28 cellular contexts compared by ENCODE assay signal in the genomic region with DNA sequence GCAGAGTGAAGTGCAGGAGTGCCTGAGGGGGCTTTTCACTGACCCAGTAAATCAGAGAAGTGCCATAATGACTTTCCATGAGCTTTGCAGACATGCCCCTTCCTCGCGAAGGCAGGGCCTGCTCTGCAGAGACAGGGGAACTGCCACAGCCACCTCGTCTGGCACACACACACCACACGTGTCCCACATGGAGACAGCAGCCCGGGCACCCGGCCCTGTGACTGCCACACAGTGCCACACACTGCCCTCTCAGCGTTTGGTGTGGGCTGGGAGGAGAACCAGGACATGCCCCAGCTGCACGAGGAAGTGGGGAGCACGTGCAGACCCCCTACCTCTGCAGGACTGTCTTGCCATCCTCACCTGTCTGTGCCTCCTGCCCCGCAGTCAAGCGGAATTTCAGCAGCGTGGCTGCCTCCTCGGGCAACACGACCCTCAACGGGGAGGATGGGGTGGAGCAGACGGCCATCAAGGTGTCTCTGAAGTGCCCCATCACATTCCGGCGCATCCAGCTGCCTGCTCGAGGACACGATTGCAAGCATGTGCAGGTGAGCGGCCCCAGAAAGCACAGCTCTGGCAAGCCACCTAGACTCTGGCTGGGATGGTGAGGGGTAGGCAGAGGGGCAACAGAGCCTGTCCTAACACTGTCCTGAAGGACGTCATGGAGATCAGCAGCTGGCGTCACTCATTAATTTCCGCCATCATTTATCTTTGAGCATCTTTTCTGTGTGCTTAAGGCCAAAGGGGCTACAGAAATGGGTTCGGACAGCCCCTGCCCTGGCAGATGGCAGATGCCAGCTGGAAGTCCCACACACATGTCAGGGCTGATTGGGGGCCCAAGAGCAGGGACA. TPM values are rescaled to one million over a fixed set of nuclear protein-coding genes. Genes with fewer than 3 reads are reported as not detected.
DNase-seq lines count a peak whose midpoint lies in the region; ATAC-seq, FAIRE-seq and TF ChIP-seq lines count a peak whose summit lies in the region.
"Had no signal": no experiment of that assay in that cellular context is flagged by ENCODE, and none has a peak within 500 bp of the region (broad histone marks: within the 10 kb centered on the region; RNA-seq: fewer than 3 reads in every experiment).

No MANE protein-coding gene starts in this region.

- peaks cover 48 to 81% of the 10 kb centered on the region in 2 experiments for H3K79me1 ChIP-seq in IMR-90 (ENCODE audit: low read depth in 1 of 2, low read length in 2 of 2)
- H3K79me1 ChIP-seq in neuronal stem cell (ENCODE audit: low read depth, low read length): peaks cover 5% of the 10 kb centered on the region

- H3K9ac ChIP-seq in IMR-90 (ENCODE audit: low read depth, low read length) (no peak overlapping the region), K562 (ENCODE audit: insufficient read depth in 1 of 2, low read depth in 2 of 2, low read length in 2 of 2) (no peak overlapping the region), neuronal stem cell (ENCODE audit: low read depth, low read length, poor library complexity) (peak overlapping the region; percentile 63)

- peaks cover 27% of the 10 kb centered on the region for H3K9me1 ChIP-seq in IMR-90 (ENCODE audit: insufficient read depth, low read length)
- no peaks in the 10 kb centered on the region for H3K9me1 ChIP-seq in K562 (ENCODE audit: control insufficient read depth, insufficient read depth, low read length)

- H3K27ac ChIP-seq in IMR-90 (ENCODE audit: insufficient read depth, low read length): no peak overlapping the region
- no peak overlapping the region for H3K27ac ChIP-seq in K562 (ENCODE audit: extremely low read depth, low read depth, low read length)
- H3K27ac ChIP-seq in neuronal stem cell (replicated peaks; ENCODE audit: low read length): no peak overlapping the region
- H3K27ac ChIP-seq in coronary artery: no peak overlapping the region
- H3K27ac ChIP-seq: C4-2B, HL-60 had no signal

- H3K4me3 Mint-ChIP-seq in HFFc6: no peak overlapping the region
- H3K4me3 Mint-ChIP-seq: B cell; CD8-positive, alpha-beta T cell had no signal

- H3K4me2 ChIP-seq in IMR-90 (ENCODE audit: low read depth, low read length) (no peak overlapping the region), K562 (ENCODE audit: insufficient read depth, low read length) (no peak overlapping the region), neuronal stem cell (ENCODE audit: insufficient read depth, low read length, poor library complexity, severe bottlenecking) (no peak overlapping the region)

- H4K20me1 ChIP-seq in IMR-90 (ENCODE audit: insufficient read depth, low read length) (peaks cover 28% of the 10 kb centered on the region), K562 (replicated peaks; ENCODE audit: control insufficient read depth, insufficient read depth, low read length) (no peaks in the 10 kb centered on the region)

- H3K36me3 ChIP-seq in IMR-90 (ENCODE audit: control insufficient read depth, insufficient read depth, low read length) (peaks cover 86% of the 10 kb centered on the region), K562 (ENCODE audit: control insufficient read depth, insufficient read depth, low read length) (peaks cover 88% of the 10 kb centered on the region; the same call in 2 of the 3 replicates), neuronal stem cell (replicated peaks in 1 of 2; ENCODE audit: control insufficient read depth in 2 of 2, insufficient read depth in 2 of 2, low read length in 2 of 2) (peaks cover 88 to 97% of the 10 kb centered on the region in 2 donors)

- TF ChIP-seq POLR2A in IMR-90 (IDR thresholded peaks at IDR 0.05; ENCODE audit: low read depth, low read length) (no peak), K562 (conservative IDR thresholded peaks at IDR 0.05) (no peak)

- no peak overlapping the region for H3K23ac ChIP-seq in IMR-90 (ENCODE audit: low read depth, low read length)
- H3K23ac ChIP-seq in neuronal stem cell (ENCODE audit: low read depth, low read length, poor library complexity): peak overlapping the region; percentile 48

- H4K5ac ChIP-seq in IMR-90 (ENCODE audit: low read depth, low read length): no peak overlapping the region

- H3K4ac ChIP-seq in IMR-90 (ENCODE audit: low read depth, low read length) (no peak overlapping the region), neuronal stem cell (ENCODE audit: low read length) (no peak overlapping the region)

- intact Hi-C loops in IMR-90 (cut with micrococcal nuclease) (no loop called here), K562 (cut with micrococcal nuclease) (no loop called here)

- H2AK9ac ChIP-seq in IMR-90 (replicated peaks; ENCODE audit: low read depth, low read length, poor library complexity): peak overlapping the region; percentile 21

- H3K4me1 ChIP-seq in IMR-90 (ENCODE audit: control insufficient read depth, insufficient read depth, low read length): peaks cover 13% of the 10 kb centered on the region
- peaks cover 0 to 20% of the 10 kb centered on the region in 2 experiments; a peak in 1 of 5 replicates for H3K4me1 ChIP-seq in K562 (replicated peaks in 1 of 2; ENCODE audit: control insufficient read depth in 2 of 2, insufficient read depth in 2 of 2, low read length in 2 of 2)
- H3K4me1 ChIP-seq in neuronal stem cell (ENCODE audit: control insufficient read depth in 2 of 2, insufficient read depth in 1 of 2, low read depth in 1 of 2, low read length in 2 of 2): no peaks in the 10 kb centered on the region

- ATAC-seq in IMR-90 (ENCODE audit: low read depth) (no peak), K562 (no peak)
- ATAC-seq: CD8-positive, alpha-beta T cell had no signal

- no TSS peak for BruUV-seq in IMR-90 (replicated peaks; lab: Mats Ljungman, UMichigan)
- BruUV-seq in K562 (replicated peaks; lab: Mats Ljungman, UMichigan): no TSS peak

- peaks cover 23% of the 10 kb centered on the region; the same call in 1 of the 2 replicates for H3K36me3 Mint-ChIP-seq in HFFc6 (ENCODE audit: low read depth)

- no peaks in the 10 kb centered on the region for H3K9me3 ChIP-seq in IMR-90 (ENCODE audit: control insufficient read depth, insufficient read depth, low read length)
- no peaks in the 10 kb centered on the region for H3K9me3 ChIP-seq in K562 (replicated peaks; ENCODE audit: control insufficient read depth, insufficient read depth, low read depth, low read length)
- H3K9me3 ChIP-seq in neuronal stem cell (replicated peaks in 1 of 2; ENCODE audit: control insufficient read depth in 2 of 2, insufficient read depth in 1 of 2, low read depth in 1 of 2, low read length in 2 of 2): no peaks in the 10 kb centered on the region
- H3K9me3 ChIP-seq: Caco-2 had no signal

- no peak overlapping the region for H4K91ac ChIP-seq in IMR-90 (ENCODE audit: insufficient read depth, low read depth, low read length)
- H4K91ac ChIP-seq in neuronal stem cell (ENCODE audit: low read depth, low read length, poor library complexity): no peak overlapping the region

- H3K27me3 ChIP-seq in IMR-90 (ENCODE audit: control insufficient read depth, insufficient read depth, low read length) (no peaks in the 10 kb centered on the region), K562 (ENCODE audit: control insufficient read depth in 2 of 2, insufficient read depth in 2 of 2, low read length in 2 of 2) (no peaks in the 10 kb centered on the region), neuronal stem cell (ENCODE audit: control insufficient read depth in 3 of 3, insufficient read depth in 3 of 3, low read depth in 1 of 3, low read length in 3 of 3) (no peaks in the 10 kb centered on the region)

- no peak overlapping the region for H3K18ac ChIP-seq in IMR-90 (ENCODE audit: low read depth, low read length)
- no peak overlapping the region for H3K18ac ChIP-seq in neuronal stem cell (ENCODE audit: low read length)

- H2BK20ac ChIP-seq in IMR-90 (ENCODE audit: low read depth, low read length): no peak overlapping the region

- H3K56ac ChIP-seq in IMR-90 (ENCODE audit: extremely low read depth, insufficient read depth, low read length): no peak overlapping the region

- peak overlapping the region; percentile 49; the same call in 1 of the 2 replicates for H3K27ac Mint-ChIP-seq in HFFc6
- H3K27ac Mint-ChIP-seq: CD8-positive, alpha-beta T cell had no signal

- H3K4me1 Mint-ChIP-seq in HFFc6 (ENCODE audit: low read depth): peaks cover 33% of the 10 kb centered on the region
- H3K4me1 Mint-ChIP-seq: B cell had no signal

- CTCF ChIA-PET in IMR-90 (lab: Yijun Ruan, JAX) (no interaction called here), K562 (lab: Yijun Ruan, JAX; ENCODE audit: low intra/inter-chr PET ratio) (no interaction called here)

- H2BK5ac ChIP-seq in IMR-90 (ENCODE audit: low read depth, low read length, poor library complexity, severe bottlenecking): no peak overlapping the region
- no peak overlapping the region for H2BK5ac ChIP-seq in neuronal stem cell (ENCODE audit: low read length)

- in situ Hi-C loops in IMR-90 (cut with MboI; ENCODE audit: low sequenced_read_pairs) (no loop called here), K562 (cut with MboI) (no loop called here)

- H2BK120ac ChIP-seq in IMR-90 (ENCODE audit: low read depth, low read length): no peak overlapping the region
- peak overlapping the region; percentile 22 for H2BK120ac ChIP-seq in neuronal stem cell (ENCODE audit: low read depth, low read length)

- no peak overlapping the region for H2BK15ac ChIP-seq in IMR-90 (ENCODE audit: low read depth, low read length)
- H2BK15ac ChIP-seq in neuronal stem cell (ENCODE audit: low read length): no peak overlapping the region

- H3K79me2 ChIP-seq in K562 (ENCODE audit: control insufficient read depth, insufficient read depth, low read length): no peaks in the 10 kb centered on the region

- H3K9me3 Mint-ChIP-seq in HFFc6: no peaks in the 10 kb centered on the region
- H3K9me3 Mint-ChIP-seq: CD8-positive, alpha-beta T cell had no signal

- POLR2A ChIA-PET in IMR-90 (lab: Charles Lee; ENCODE audit: unreplicated experiment) (no interaction called here), K562 (lab: Yijun Ruan, JAX) (interaction anchor here (1.0 to 1.7 kb wide), 2 partner anchors 13 to 14 kb away, joined by 4 read pairs; no protein-coding TSS in a partner anchor)

- H4K8ac ChIP-seq in IMR-90 (ENCODE audit: low read depth in 2 of 2, low read length in 2 of 2) (no peak overlapping the region), neuronal stem cell (ENCODE audit: low read depth, low read length) (peak overlapping the region; percentile 56)

- H2AK5ac ChIP-seq in IMR-90 (ENCODE audit: low read depth, low read length) (no peak overlapping the region), neuronal stem cell (ENCODE audit: low read depth, low read length) (no peak overlapping the region)

- TF ChIP-seq CTCF in HFFc6 (IDR thresholded peaks at IDR 0.05) (no peak), IMR-90 (conservative IDR thresholded peaks at IDR 0.05; ENCODE audit: low read depth, low read length) (no peak), K562 (IDR thresholded peaks at IDR 0.05 in 2 of 3, conservative IDR thresholded peaks at IDR 0.05 in 1 of 3; ENCODE audit: insufficient read depth in 2 of 3, low read depth in 1 of 3, low read length in 3 of 3) (no peak), coronary artery (IDR thresholded peaks at IDR 0.05) (no peak)

- TF ChIP-seq RAD21 in IMR-90 (IDR thresholded peaks at IDR 0.05; ENCODE audit: low read length): no peak
- TF ChIP-seq RAD21 in K562 (CRISPR knock-in tag; conservative IDR thresholded peaks at IDR 0.05 in 1 of 2, IDR thresholded peaks at IDR 0.05 in 1 of 2): no peak

- DNase-seq in HFFc6 (no peak), IMR-90 (no peak), K562 (ENCODE audit: extremely low read depth in 1 of 4, low spot score in 3 of 4) (no peak), neuronal stem cell (ENCODE audit: low spot score) (no peak), DMS153 treated with DMSO at 0.1 percent for 48 hours (lab: John Stamatoyannopoulos, UW; ENCODE audit: unreplicated experiment) (no peak), inferior parietal cortex (ENCODE audit: extremely low spot score) (no peak), coronary artery (ENCODE audit: low spot score) (no peak)
- DNase-seq: Caco-2; CD8-positive, alpha-beta T cell; DMS79; EL; GDM1; GOT3; HCEC 1CT; Kasumi-1; NCI-H1105 treated with DMSO at 0.1 percent for 48 hours; NCI-H146; NCI-H2029; NCI-H446 treated with DMSO at 0.1 percent for 48 hours; NCI-H526; NCI-H82; NK-92 treated with Interleukin-12 subunit alpha and Interleukin-12 subunit beta, amount 100 ng/mL, for 24 hours; RPMI8226; SHP77 treated with DMSO at 0.1 percent for 48 hours had no signal

- TF ChIP-seq EP300 in K562 (IDR thresholded peaks at IDR 0.05; ENCODE audit: low read length): no peak

- H2AFZ ChIP-seq in IMR-90 (replicated peaks; ENCODE audit: low read length, poor library complexity) (peak overlapping the region; percentile 13), K562 (ENCODE audit: low read depth, low read length) (no peak overlapping the region), neuronal stem cell (ENCODE audit: low read length) (no peak overlapping the region)

- dilution Hi-C loops in IMR-90 (cut with HindIII; ENCODE audit: low sequenced_read_pairs, unreplicated experiment): no loop called here

- H3K27me3 Mint-ChIP-seq in HFFc6 (ENCODE audit: insufficient read depth): peaks cover 14% of the 10 kb centered on the region
- H3K27me3 Mint-ChIP-seq: B cell had no signal

- no peak for FAIRE-seq in K562 (lab: Jason Lieb, UNC)
- FAIRE-seq: GM12891 had no signal

- H3K4me3 ChIP-seq in IMR-90 (ENCODE audit: insufficient read depth, low read depth, low read length) (no peak overlapping the region), K562 (no peak overlapping the region), neuronal stem cell (ENCODE audit: low read length in 2 of 2) (no peak overlapping the region), coronary artery (no peak overlapping the region)

- 94% methylated on average over 15 of the region's 25 CpGs; no CpG with 5 or more reads in 1 of the 2 experiments for WGBS in IMR-90 (ENCODE audit: extremely low coverage in 2 of 2, insufficient read length in 1 of 2), 2 experiments
- 77% methylated on average over 25 of the region's 25 CpGs for WGBS in K562 (ENCODE audit: insufficient coverage, low coverage, missing lambda C conversion rate)
- no CpG with 5 or more reads among the region's 25 CpGs for WGBS in neuronal stem cell (ENCODE audit: extremely low coverage in 2 of 2, insufficient read length in 2 of 2, insufficient replicate concordance in 1 of 2), 2 donors

- no peak overlapping the region for H2BK12ac ChIP-seq in neuronal stem cell (ENCODE audit: low read length)

- no peak overlapping the region for H3K14ac ChIP-seq in IMR-90 (replicated peaks; ENCODE audit: low read depth, low read length)
- H3K14ac ChIP-seq in neuronal stem cell (ENCODE audit: low read length): peak overlapping the region; percentile 87

RNA-seq across cellular contexts. Expression of a gene that starts 43.4 kb away (rescaled TPM):
- 100 to 1,000 TPM in 3 of 6 experiments, 10 to 100 TPM in 3; 66.1 to 109 (median 98.9) TPM for total RNA-seq in HFFc6 (2021; fragmentation: NEBNext Ultra II Directional; extraction: Animal tissue kit (Norgen Biotek cat#: 25700))
- 29.2 and 29.7 TPM in 2 replicates for total RNA-seq in IMR-90 (2012; rRNA removed)
- 127 and 130 TPM in 2 replicates for polyA plus RNA-seq in IMR-90 (2012; rRNA removed)
- 113 and 150 TPM in 2 replicates for polyA plus RNA-seq in IMR-90 (2012; cell fraction: cytosol; rRNA removed)
- polyA plus RNA-seq in IMR-90 (2012; cell fraction: nucleus; rRNA removed; ENCODE audit: low replicate concordance): 205 and 248 TPM in 2 replicates
- 96.3 and 215 TPM in 2 replicates for total RNA-seq in K562 (2011; cell fraction: chromatin; rRNA removed; ENCODE audit: low replicate concordance)
- 144 and 155 TPM in 2 replicates for total RNA-seq in K562 (2011; cell fraction: nucleolus; rRNA removed)
- 118 and 119 TPM in 2 replicates for total RNA-seq in K562 (2011; cell fraction: nucleoplasm; rRNA removed)
- total RNA-seq in K562 (2014; rRNA removed): 53.4 and 69.8 TPM in 2 replicates
- 97.7 and 108 TPM in 2 replicates for total RNA-seq in K562 (2014; rRNA removed; fragmentation: Illumina TruSeq; extraction: Trizol)
- total RNA-seq in K562 (2015; rRNA removed; fragmentation: Illumina TruSeq; extraction: Trizol): 117 and 119 TPM in 2 replicates
- 235 and 239 TPM in 2 replicates for total RNA-seq in K562 (2021)
- polyA plus RNA-seq in K562 (2011; rRNA removed): 148 and 175 TPM in 2 replicates
- 202 and 255 TPM in 2 replicates for polyA plus RNA-seq in K562 (2011; cell fraction: cytosol; rRNA removed)
- 198 and 337 TPM in 2 replicates for polyA plus RNA-seq in K562 (2011; cell fraction: nucleus; rRNA removed)
- polyA plus RNA-seq in K562 (2012): 180 and 222 TPM in 2 replicates
- 250 and 287 TPM in 2 replicates for polyA plus RNA-seq in K562 (2014; fragmentation: Illumina TruSeq; extraction: Trizol)
- polyA plus RNA-seq in K562 (2014; fragmentation: Nextera tagmentation; extraction: Ambion mirVana): 10 to 100 TPM; 40.9 to 51.1 TPM
- polyA plus RNA-seq in K562 (2014; rRNA removed): 154 and 168 TPM in 2 replicates
- polyA minus RNA-seq in K562 (2011; rRNA and poly(A)+ RNA removed): 91.8 and 131 TPM in 2 replicates
- 98.9 and 104 TPM in 2 replicates for polyA minus RNA-seq in K562 (2011; cell fraction: cytosol; rRNA and poly(A)+ RNA removed)
- 116 and 136 TPM in 2 replicates for polyA minus RNA-seq in K562 (2011; cell fraction: nucleus; rRNA and poly(A)+ RNA removed)
- polyA plus RNA-seq in neuronal stem cell (2013, experiment 1 of 2): 42.1 TPM
- 42.3 TPM for polyA plus RNA-seq in neuronal stem cell (2013, experiment 2 of 2)
